ENCODE assay signal across 22 cellular contexts in the genomic region with DNA sequence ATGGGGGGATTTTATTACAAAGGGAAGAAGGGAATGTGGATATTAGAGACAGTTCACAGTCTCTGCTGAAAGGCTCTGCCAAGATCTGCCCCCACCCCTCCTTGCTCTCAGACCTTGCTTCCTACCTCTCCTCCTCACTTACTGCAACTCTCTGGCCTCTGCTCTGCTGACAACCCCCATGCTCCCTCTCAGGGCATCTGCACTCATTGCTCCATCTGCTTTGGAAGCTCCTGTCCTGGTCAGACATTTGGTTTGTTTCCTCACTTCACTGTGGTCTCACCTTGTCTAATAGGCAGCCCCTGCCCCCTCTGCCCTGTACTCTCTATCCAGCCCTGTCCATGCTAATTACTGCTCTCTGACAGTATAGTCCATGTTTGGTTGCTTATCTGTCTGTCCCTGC.
A peak's percentile ranks its signal among the peaks of the same experiment; 100 is the strongest.
DNase-seq lines count a peak whose midpoint lies in the region; ATAC-seq and TF ChIP-seq lines count a peak whose summit lies in the region.
"Had no signal": no experiment of that assay in that cellular context is flagged by ENCODE, and none has a peak within 500 bp of the region (broad histone marks: within the 10 kb centered on the region; RNA-seq: fewer than 3 reads in every experiment).

No MANE protein-coding gene starts in this region.

- no peak overlapping the region for H2BK120ac ChIP-seq in neuronal stem cell (ENCODE audit: low read depth, low read length)

- DNase-seq in M059J (ENCODE audit: low read depth), result peak; percentile 53
- no peak for DNase-seq in effector memory CD8-positive, alpha-beta T cell
- DNase-seq in neuronal stem cell (ENCODE audit: low spot score), result no peak
- no peak for DNase-seq in omental fat pad (ENCODE audit: low spot score)
- no peak for DNase-seq in DMS53 treated with DMSO at 0.1 percent for 48 hours (lab: John Stamatoyannopoulos, UW; ENCODE audit: unreplicated experiment)
- DNase-seq: activated CD4-positive, alpha-beta T cell treated with anti-CD3 and anti-CD28 coated beads, Interleukin-2, amount 50 U/mL, for 4 hours; effector CD4-positive, alpha-beta T cell; erythroblast; left ventricle myocardium inferior; midbrain; natural killer cell; NCI-H1105 treated with DMSO at 0.1 percent for 48 hours; NCI-H2081; NCI-H82; posterior cingulate gyrus; trophoblast cell had no signal

- peak overlapping the region; percentile 83 for H3K27ac ChIP-seq in ACC112 (ENCODE audit: low read depth, low read length)
- no peak overlapping the region for H3K27ac ChIP-seq in neuronal stem cell (replicated peaks; ENCODE audit: low read length)
- H3K27ac ChIP-seq: BLaER1, left ventricle myocardium inferior had no signal

- H2BK5ac ChIP-seq in neuronal stem cell (ENCODE audit: low read length), result no peak overlapping the region

- H3K9me3 ChIP-seq in neuronal stem cell (replicated peaks in 1 of 2; ENCODE audit: control insufficient read depth in 2 of 2, insufficient read depth in 1 of 2, low read depth in 1 of 2, low read length in 2 of 2), result no peaks in the 10 kb centered on the region
- H3K9me3 ChIP-seq: left ventricle myocardium inferior had no signal

- H3K79me1 ChIP-seq in neuronal stem cell (ENCODE audit: low read depth, low read length), result no peaks in the 10 kb centered on the region

- no peaks in the 10 kb centered on the region for H3K36me3 Mint-ChIP-seq in effector memory CD8-positive, alpha-beta T cell (ENCODE audit: insufficient read depth)
- H3K36me3 Mint-ChIP-seq: natural killer cell had no signal

- no peak overlapping the region for H3K9ac ChIP-seq in neuronal stem cell (ENCODE audit: low read depth, low read length, poor library complexity)
- H3K9ac ChIP-seq: BLaER1 had no signal

- no peak overlapping the region for H3K4me2 ChIP-seq in neuronal stem cell (ENCODE audit: insufficient read depth, low read length, poor library complexity, severe bottlenecking)

- H4K91ac ChIP-seq in neuronal stem cell (ENCODE audit: low read depth, low read length, poor library complexity), result no peak overlapping the region

- H3K4me3 Mint-ChIP-seq in effector memory CD8-positive, alpha-beta T cell, result no peak overlapping the region
- H3K4me3 Mint-ChIP-seq: activated T-helper 17 cell treated with anti-CD3 and anti-CD28 coated beads, Interleukin-2, amount 50 U/mL, for 72 hours; natural killer cell had no signal

- H3K18ac ChIP-seq in neuronal stem cell (ENCODE audit: low read length), result no peak overlapping the region

- no peak overlapping the region for H3K23ac ChIP-seq in neuronal stem cell (ENCODE audit: low read depth, low read length, poor library complexity)

- H4K8ac ChIP-seq in neuronal stem cell (ENCODE audit: low read depth, low read length), result no peak overlapping the region

- H2AK5ac ChIP-seq in neuronal stem cell (ENCODE audit: low read depth, low read length), result no peak overlapping the region

- H3K36me3 ChIP-seq in ACC112 (ENCODE audit: insufficient read depth, low read length) (no peaks in the 10 kb centered on the region), neuronal stem cell (replicated peaks in 1 of 2; ENCODE audit: control insufficient read depth in 2 of 2, insufficient read depth in 2 of 2, low read length in 2 of 2) (no peaks in the 10 kb centered on the region)
- H3K36me3 ChIP-seq: BLaER1, left ventricle myocardium inferior had no signal

- no peak for ATAC-seq in effector memory CD8-positive, alpha-beta T cell (replicated peaks)
- ATAC-seq in omental fat pad (ENCODE audit: low FRiP score) (no peak), GM21360 (IDR thresholded peaks at IDR 0.05; ENCODE audit: unreplicated experiment) (no peak), HG02571 (IDR thresholded peaks at IDR 0.05; ENCODE audit: unreplicated experiment) (no peak)
- ATAC-seq: activated naive CD4-positive, alpha-beta T cell treated with anti-CD3 and anti-CD28 coated beads, Interleukin-2, amount 50 U/mL, for 72 hours; activated T-helper 17 cell treated with anti-CD3 and anti-CD28 coated beads, Interleukin-2, amount 50 U/mL, for 72 hours; natural killer cell had no signal

- no peaks in the 10 kb centered on the region for H3K9me3 Mint-ChIP-seq in effector memory CD8-positive, alpha-beta T cell
- H3K9me3 Mint-ChIP-seq: activated T-helper 17 cell treated with anti-CD3 and anti-CD28 coated beads, Interleukin-2, amount 50 U/mL, for 72 hours; natural killer cell had no signal

- no peak overlapping the region for H2BK12ac ChIP-seq in neuronal stem cell (ENCODE audit: low read length)

- H3K4ac ChIP-seq in neuronal stem cell (ENCODE audit: low read length), result no peak overlapping the region

- peaks cover 2 to 7% of the 10 kb centered on the region in 2 donors for H3K4me1 Mint-ChIP-seq in effector memory CD8-positive, alpha-beta T cell (ENCODE audit: low read depth in 2 of 2)

- H2BK15ac ChIP-seq in neuronal stem cell (ENCODE audit: low read length), result no peak overlapping the region

- H3K27me3 ChIP-seq in ACC112 (ENCODE audit: insufficient read depth, low read length), result no peaks in the 10 kb centered on the region
- no peaks in the 10 kb centered on the region for H3K27me3 ChIP-seq in neuronal stem cell (ENCODE audit: control insufficient read depth in 3 of 3, insufficient read depth in 3 of 3, low read depth in 1 of 3, low read length in 3 of 3)
- H3K27me3 ChIP-seq: BLaER1 had no signal

- H3K27me3 Mint-ChIP-seq in effector memory CD8-positive, alpha-beta T cell, result no peaks in the 10 kb centered on the region
- H3K27me3 Mint-ChIP-seq: activated T-helper 17 cell treated with anti-CD3 and anti-CD28 coated beads, Interleukin-2, amount 50 U/mL, for 72 hours had no signal

- peak overlapping the region; percentile 14 for H3K14ac ChIP-seq in neuronal stem cell (ENCODE audit: low read length)

- H2AFZ ChIP-seq in ACC112 (ENCODE audit: low read length, unreplicated experiment), result no peak overlapping the region
- peak overlapping the region; percentile 7 for H2AFZ ChIP-seq in neuronal stem cell (ENCODE audit: low read length)

- H3K4me1 ChIP-seq in ACC112 (ENCODE audit: control insufficient read depth, insufficient read depth, low read length, unreplicated experiment) (peaks cover 37% of the 10 kb centered on the region), neuronal stem cell (ENCODE audit: control insufficient read depth in 2 of 2, insufficient read depth in 1 of 2, low read depth in 1 of 2, low read length in 2 of 2) (peaks cover 3 to 14% of the 10 kb centered on the region in 2 donors)

- peak overlapping the region; percentile 19 to 39 for H3K27ac Mint-ChIP-seq in effector memory CD8-positive, alpha-beta T cell
- H3K27ac Mint-ChIP-seq: activated T-helper 17 cell treated with anti-CD3 and anti-CD28 coated beads, Interleukin-2, amount 50 U/mL, for 72 hours; natural killer cell had no signal

- no peak for TF ChIP-seq CTCF in omental fat pad (IDR thresholded peaks at IDR 0.05)

- H3K4me3 ChIP-seq in ACC112 (ENCODE audit: low read depth, low read length) (no peak overlapping the region), neuronal stem cell (ENCODE audit: low read length in 2 of 2) (no peak overlapping the region)
- H3K4me3 ChIP-seq: BLaER1, left ventricle myocardium inferior had no signal

- no peaks in the 10 kb centered on the region for H3K79me2 ChIP-seq in ACC112 (ENCODE audit: control insufficient read depth, insufficient read depth, low read length, unreplicated experiment)
